11 cellular contexts compared by ENCODE assay signal in the genomic region with DNA sequence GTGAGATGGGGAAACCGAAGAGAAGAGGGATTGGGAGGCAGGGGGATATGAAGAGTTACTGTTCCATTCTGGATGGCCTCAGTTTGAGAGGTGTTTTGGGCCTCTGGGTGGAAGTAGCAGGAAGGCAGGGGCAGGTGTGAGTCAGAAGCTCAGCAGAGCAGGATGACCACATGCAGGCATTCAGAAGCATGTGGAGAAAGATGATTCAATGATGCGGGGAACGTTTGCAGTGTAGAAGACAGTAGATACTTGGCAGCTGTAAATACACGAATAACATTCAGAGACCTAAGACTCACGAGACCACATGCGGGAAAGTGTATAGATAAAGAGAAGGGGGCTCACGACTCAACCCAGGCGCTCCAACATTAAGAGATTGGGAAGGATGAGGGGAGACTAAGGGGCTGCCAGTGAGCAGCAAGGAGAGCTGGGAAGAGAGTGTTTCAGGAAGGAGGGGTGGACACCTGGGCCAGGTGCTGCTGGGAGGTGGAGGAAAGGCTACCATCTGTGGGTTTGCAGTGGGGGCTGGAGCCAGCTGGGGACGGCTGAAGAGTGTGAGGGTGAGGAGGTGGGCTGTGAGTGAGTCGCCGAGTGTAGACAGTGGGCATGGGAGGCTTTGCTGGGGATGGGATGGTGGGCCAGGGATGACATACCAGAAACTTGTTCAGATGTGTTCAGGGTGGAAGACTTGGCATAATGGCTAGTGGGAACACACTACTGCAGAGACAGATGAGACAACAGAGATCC. TPM values are rescaled to one million over a fixed set of nuclear protein-coding genes. Genes with fewer than 3 reads are reported as not detected.
DNase-seq lines count a peak whose midpoint lies in the region; ATAC-seq and TF ChIP-seq lines count a peak whose summit lies in the region.
"Had no signal": no experiment of that assay in that cellular context is flagged by ENCODE, and none has a peak within 500 bp of the region (broad histone marks: within the 10 kb centered on the region; RNA-seq: fewer than 3 reads in every experiment).

No MANE protein-coding gene starts in this region.

- no peaks in the 10 kb centered on the region for H4K20me1 ChIP-seq in fibroblast of lung (ENCODE audit: control insufficient read depth, extremely low read depth, insufficient read depth, low read length)

- H3K4me2 ChIP-seq in fibroblast of lung (ENCODE audit: extremely low read depth, insufficient read depth, low read length): no peak overlapping the region

- DNase-seq in Daoy (ENCODE audit: low read depth) (peak; percentile 70), RPMI7951 (ENCODE audit: low read depth) (peak; percentile 55), fibroblast of lung (ENCODE audit: low read depth in 2 of 2) (peak; percentile 33 to 89), omental fat pad (ENCODE audit: low spot score) (peak; percentile 16), caudate nucleus (lab: John Stamatoyannopoulos, UW) (no peak), BE2C (no peak)
- DNase-seq: activated CD4-positive, alpha-beta memory T cell treated with anti-CD3 and anti-CD28 coated beads for 36 hours; retina had no signal

- H3K79me2 ChIP-seq in fibroblast of lung (ENCODE audit: control insufficient read depth, insufficient read depth, low read length): no peaks in the 10 kb centered on the region

- peaks cover 11% of the 10 kb centered on the region for H3K27me3 ChIP-seq in fibroblast of lung (ENCODE audit: control insufficient read depth, insufficient read depth, low read length)
- no peaks in the 10 kb centered on the region for H3K27me3 ChIP-seq in BE2C

- H3K4me3 ChIP-seq in fibroblast of lung (replicated peaks in 1 of 4; ENCODE audit: control extremely low read depth in 1 of 4, insufficient read depth in 1 of 4, low read depth in 3 of 4, low read length in 4 of 4) (no peak overlapping the region), BE2C (ENCODE audit: low read depth, low read length) (no peak overlapping the region)
- H3K4me3 ChIP-seq: lung had no signal

- H3K4me1 ChIP-seq in fibroblast of lung (ENCODE audit: control insufficient read depth, extremely low read depth, insufficient read depth, low read length) (no peaks in the 10 kb centered on the region), BE2C (peaks cover 6% of the 10 kb centered on the region)

- H2AFZ ChIP-seq in fibroblast of lung (ENCODE audit: low read length): no peak overlapping the region

- H3K9ac ChIP-seq in fibroblast of lung (ENCODE audit: insufficient read depth, low read length): no peak overlapping the region

- no peaks in the 10 kb centered on the region for H3K9me3 ChIP-seq in fibroblast of lung (ENCODE audit: control insufficient read depth, insufficient read depth, low read depth, low read length)
- H3K9me3 ChIP-seq in BE2C: no peaks in the 10 kb centered on the region

- H3K27ac ChIP-seq in fibroblast of lung (ENCODE audit: insufficient read depth, low read length) (no peak overlapping the region), caudate nucleus (ENCODE audit: low read depth, low read length) (no peak overlapping the region)

- peak; percentile 33 for ATAC-seq in omental fat pad (ENCODE audit: low FRiP score)
- no peak for ATAC-seq in GM21528 (IDR thresholded peaks at IDR 0.05; ENCODE audit: low FRiP score, unreplicated experiment)
- ATAC-seq in GM21825 (IDR thresholded peaks at IDR 0.05; ENCODE audit: unreplicated experiment): no peak

- TF ChIP-seq CTCF in fibroblast of lung (conservative IDR thresholded peaks at IDR 0.05 in 1 of 2, IDR thresholded peaks at IDR 0.05 in 1 of 2; ENCODE audit: low read depth in 1 of 2, low read length in 2 of 2) (no peak), omental fat pad (IDR thresholded peaks at IDR 0.05) (no peak), BE2C (IDR thresholded peaks at IDR 0.05; ENCODE audit: low read depth, low read length) (no peak)

- H3K36me3 ChIP-seq in fibroblast of lung (ENCODE audit: control insufficient read depth, insufficient read depth, low read length): no peaks in the 10 kb centered on the region
- H3K36me3 ChIP-seq in BE2C: no peaks in the 10 kb centered on the region

RNA-seq across cellular contexts. Expression of gene EPS8L3, which starts 5.8 kb away (rescaled TPM):
- total RNA-seq in Daoy (2014; rRNA removed; shearing (Covaris generic)): not detected in 2 replicates
- not detected in 2 replicates for total RNA-seq in RPMI7951 (2014; rRNA removed; shearing (Covaris generic))
- total RNA-seq in fibroblast of lung (not detected in 2 replicates), omental fat pad (not detected)
- polyA plus RNA-seq in fibroblast of lung: not detected in 2 replicates
- polyA plus RNA-seq in fibroblast of lung (2012): not detected in 2 replicates
- polyA minus RNA-seq in fibroblast of lung (ENCODE audit: low replicate concordance): not detected in 2 replicates
- 0.29 TPM for polyA plus RNA-seq in BE2C (2012; ENCODE audit: insufficient read depth, insufficient read length, low read depth)
- total RNA-seq: activated CD4-positive, alpha-beta memory T cell treated with anti-CD3 and anti-CD28 coated beads for 36 hours had no signal

RNA-seq across cellular contexts. Expression of gene GSTM3, which starts 28.7 kb away (rescaled TPM):
- 194 and 206 TPM in 2 replicates for total RNA-seq in Daoy (2014; rRNA removed; shearing (Covaris generic))
- total RNA-seq in RPMI7951 (2014; rRNA removed; shearing (Covaris generic)): 229 and 247 TPM in 2 replicates
- total RNA-seq in fibroblast of lung (37.0 and 51.4 TPM in 2 replicates), omental fat pad (100 to 1,000 TPM in 1 of 4 donors, 10 to 100 TPM in 3; 34.4 to 223 (median 62.8) TPM)
- 90.0 and 207 TPM in 2 replicates for polyA plus RNA-seq in fibroblast of lung
- 78.1 and 175 TPM in 2 replicates for polyA plus RNA-seq in fibroblast of lung (2012)
- polyA minus RNA-seq in fibroblast of lung (ENCODE audit: low replicate concordance): 13.9 and 96.8 TPM in 2 replicates
- polyA plus RNA-seq in BE2C (2012; ENCODE audit: insufficient read depth, insufficient read length, low read depth): 71.4 TPM

RNA-seq across cellular contexts. Expression of gene GSTM5, which starts 57.5 kb away (rescaled TPM):
- not detected in 2 replicates for total RNA-seq in Daoy (2014; rRNA removed; shearing (Covaris generic))
- total RNA-seq in RPMI7951 (2014; rRNA removed; shearing (Covaris generic)): 0.48 TPM in 1 of 2 replicates, not detected in the other
- total RNA-seq in fibroblast of lung (16.4 and 21.6 TPM in 2 replicates), omental fat pad (1 to 10 TPM; 4.2 to 6.6 (median 4.9) TPM)
- 6.1 and 7.5 TPM in 2 replicates for polyA plus RNA-seq in fibroblast of lung
- 3.6 and 4.1 TPM in 2 replicates for polyA plus RNA-seq in fibroblast of lung (2012)
- 2.2 and 10.7 TPM in 2 replicates for polyA minus RNA-seq in fibroblast of lung (ENCODE audit: low replicate concordance)
- polyA plus RNA-seq in BE2C (2012; ENCODE audit: insufficient read depth, insufficient read length, low read depth): not detected
- total RNA-seq: activated CD4-positive, alpha-beta memory T cell treated with anti-CD3 and anti-CD28 coated beads for 36 hours had no signal

Comparison
In these comparisons a context has a peak if more than half of its experiments do, and no peak if none do; other contexts are left out.
1. DNase-seq: peak in Daoy (single experiment), RPMI7951 (single experiment), fibroblast of lung (2 of 2) and omental fat pad (single experiment); none in caudate nucleus (0 of 61) and BE2C (single experiment).